Comparison of ENCODE assay signal across 15 cellular contexts in the genomic region with DNA sequence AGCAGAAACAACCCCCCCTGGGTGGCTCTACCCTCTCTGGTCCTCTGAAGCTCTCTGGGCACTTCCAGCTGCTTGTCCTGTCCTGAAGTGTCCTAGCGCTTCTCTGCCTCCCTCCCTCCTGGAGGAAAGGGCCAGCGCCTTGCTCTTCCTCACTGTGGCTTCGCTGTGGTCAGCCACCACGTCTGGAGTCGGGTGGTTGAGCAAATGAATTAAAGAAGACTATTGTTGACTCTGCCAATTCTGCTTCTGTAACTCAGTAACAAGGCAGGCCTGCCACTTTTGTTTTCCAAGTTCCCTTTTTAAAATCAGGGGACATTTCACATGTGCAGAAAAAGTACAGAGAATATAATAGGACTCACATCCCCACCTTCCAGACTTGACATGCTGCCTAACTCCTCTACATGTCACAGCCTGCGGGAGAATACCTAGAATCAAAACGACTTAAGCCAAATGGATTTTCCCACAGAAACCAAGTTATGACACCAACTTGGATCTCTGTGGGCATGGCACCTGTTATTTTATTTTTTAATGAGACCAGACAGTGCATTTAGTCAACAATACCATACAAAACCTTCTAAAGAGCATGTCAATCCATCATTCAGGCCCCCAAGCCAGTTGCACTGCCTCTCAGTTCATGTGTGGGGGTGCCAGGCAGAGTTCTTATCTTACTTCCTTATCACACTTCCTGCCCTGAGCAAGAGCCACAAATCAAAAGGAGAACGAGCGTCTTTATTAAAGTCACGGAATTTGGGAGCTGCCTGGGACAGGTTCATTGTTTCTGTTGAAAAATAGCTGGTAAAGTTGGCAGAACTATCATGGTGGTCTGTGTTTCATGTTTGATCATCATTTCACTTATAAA. TPM values are rescaled to one million over a fixed set of nuclear protein-coding genes. Genes with fewer than 3 reads are reported as not detected.
DNase-seq lines count a peak whose midpoint lies in the region; ATAC-seq and TF ChIP-seq lines count a peak whose summit lies in the region.
"Had no signal": no experiment of that assay in that cellular context is flagged by ENCODE, and none has a peak within 500 bp of the region (broad histone marks: within the 10 kb centered on the region; RNA-seq: fewer than 3 reads in every experiment).

No MANE protein-coding gene starts in this region.

- no peak overlapping the region for H3K4me3 ChIP-seq in HL-60 (replicated peaks; ENCODE audit: insufficient read depth, low read length)
- no peak overlapping the region for H3K4me3 ChIP-seq in heart left ventricle
- H3K4me3 ChIP-seq in prostate gland, result no peak overlapping the region
- H3K4me3 ChIP-seq: Peyer's patch had no signal

- DNase-seq in HL-60 (ENCODE audit: low read depth in 1 of 2, low spot score in 1 of 2) (peak; percentile 78 to 88), OCI-M1 (lab: John Stamatoyannopoulos, UW) (peak; percentile 68), heart left ventricle (peak in 4 of 5 donors; percentile 21 to 74 (median 48)), prostate gland (ENCODE audit: low spot score) (peak; percentile 7), GOT3 (lab: John Stamatoyannopoulos, UW) (no peak), SHP77 treated with DMSO at 0.1 percent for 48 hours (lab: John Stamatoyannopoulos, UW) (no peak)
- DNase-seq: activated CD8-positive, alpha-beta memory T cell treated with anti-CD3 and anti-CD28 coated beads, Interleukin-2, amount 50 U/mL, for 48 hours; activated naive CD8-positive, alpha-beta T cell treated with anti-CD3 and anti-CD28 coated beads, Interleukin-2, amount 50 U/mL, for 24 hours; CD8-positive, alpha-beta memory T cell; Peyer's patch had no signal

- TF ChIP-seq CTCF in HL-60 (IDR thresholded peaks at IDR 0.05; ENCODE audit: insufficient read depth, low read length) (no peak), heart left ventricle (IDR thresholded peaks at IDR 0.05) (no peak), prostate gland (IDR thresholded peaks at IDR 0.05) (no peak)

- H3K27me3 ChIP-seq in HL-60 (ENCODE audit: insufficient read depth, poor library complexity, severe bottlenecking) (no peaks in the 10 kb centered on the region), heart left ventricle (peaks cover 0 to 29% (median 10%) of the 10 kb centered on the region in 9 donors), prostate gland (replicated peaks; ENCODE audit: insufficient read depth) (peaks cover under 1% of the 10 kb centered on the region)
- H3K27me3 ChIP-seq: Peyer's patch had no signal

- intact Hi-C loops in heart left ventricle (cut with DNase I), result no loop called here
- intact Hi-C loops in prostate gland (cut with DNase I), result no loop called here

- ATAC-seq in heart left ventricle, result peak in 3 of 4 donors; percentile 54 to 81 (median 67)
- ATAC-seq in GM18909 (IDR thresholded peaks at IDR 0.05; ENCODE audit: poor library complexity, unreplicated experiment), result no peak
- ATAC-seq in GM21528 (IDR thresholded peaks at IDR 0.05; ENCODE audit: low FRiP score, unreplicated experiment), result no peak
- ATAC-seq: activated naive CD8-positive, alpha-beta T cell treated with anti-CD3 and anti-CD28 coated beads, Interleukin-2, amount 50 U/mL, for 24 hours had no signal

- WGBS in heart left ventricle, 4 donors, result 46 to 58% (median 52%) methylated on average over 10 of the region's 10 CpGs
- 16% methylated on average over 10 of the region's 10 CpGs for WGBS in prostate gland

- H3K36me3 ChIP-seq in heart left ventricle (no peaks in the 10 kb centered on the region), prostate gland (no peaks in the 10 kb centered on the region)
- H3K36me3 ChIP-seq: Peyer's patch had no signal

- peak overlapping the region; percentile 70 for H3K27ac ChIP-seq in HL-60 (replicated peaks)
- H3K27ac ChIP-seq in heart left ventricle, result no peak overlapping the region
- no peak overlapping the region for H3K27ac ChIP-seq in prostate gland
- H3K27ac ChIP-seq: Peyer's patch had no signal

- H3K9me3 ChIP-seq in heart left ventricle (no peaks in the 10 kb centered on the region), prostate gland (no peaks in the 10 kb centered on the region)
- H3K9me3 ChIP-seq: Peyer's patch had no signal

- H3K4me1 ChIP-seq in heart left ventricle (peaks cover 0 to 26% (median 0%) of the 10 kb centered on the region in 12 donors), prostate gland (replicated peaks) (peaks cover 8% of the 10 kb centered on the region)

- TF ChIP-seq POLR2A in heart left ventricle (IDR thresholded peaks at IDR 0.05) (no peak), prostate gland (IDR thresholded peaks at IDR 0.05) (no peak)

RNA-seq across cellular contexts. Expression of gene FFAR4, which starts 6.8 kb away (rescaled TPM):
- total RNA-seq in heart left ventricle, result 1 to 10 TPM in 1 of 9 donors, under 1 TPM in 4, not detected in 4; 0.06 to 1.7 (median 0.19) TPM
- under 1 TPM; 0.08 to 0.11 TPM for polyA plus RNA-seq in heart left ventricle
- under 1 TPM in 1 of 2 donors, not detected in 1; 0.18 TPM for total RNA-seq in prostate gland
- total RNA-seq: CD8-positive, alpha-beta memory T cell; fibroblast of lung had no signal
- polyA plus RNA-seq: CD8-positive, alpha-beta memory T cell; fibroblast of lung had no signal

RNA-seq across cellular contexts. Expression of gene RBP4, which starts 27.8 kb away (rescaled TPM):
- 10 to 100 TPM in 2 of 9 donors, 1 to 10 TPM in 3, under 1 TPM in 3, not detected in 1; 0.35 to 63.4 (median 1.5) TPM for total RNA-seq in heart left ventricle
- polyA plus RNA-seq in heart left ventricle, result 10 to 100 TPM in 1 of 2 donors, 1 to 10 TPM in 1; 5.5 to 19.5 TPM
- total RNA-seq in prostate gland, result 1 to 10 TPM in 1 of 2 donors, under 1 TPM in 1; 0.64 to 5.3 TPM
- total RNA-seq: CD8-positive, alpha-beta memory T cell; fibroblast of lung had no signal
- polyA plus RNA-seq: CD8-positive, alpha-beta memory T cell had no signal

RNA-seq across cellular contexts. Expression of gene PDE6C, which starts 39.1 kb away (rescaled TPM):
- total RNA-seq in heart left ventricle (not detected), prostate gland (not detected)
- not detected for polyA plus RNA-seq in heart left ventricle
- total RNA-seq: CD8-positive, alpha-beta memory T cell; fibroblast of lung; Peyer's patch; skeletal muscle tissue; subcutaneous adipose tissue had no signal
- polyA plus RNA-seq: CD8-positive, alpha-beta memory T cell; fibroblast of lung had no signal

Comparison
In these comparisons a context has a peak if more than half of its experiments do, and no peak if none do; other contexts are left out.
1. DNase-seq: peak in HL-60 (2 of 2), OCI-M1 (single experiment), heart left ventricle (4 of 5) and prostate gland (single experiment); none in GOT3 (single experiment) and SHP77 treated with DMSO at 0.1 percent for 48 hours (single experiment).
2. ATAC-seq: peak in heart left ventricle (3 of 4); none in GM18909 (single experiment) and GM21528 (single experiment).